In genomic region chr16:8567355-8568230, GRCh38 we compare ENCODE assay signal across 1 cellular context.
TF ChIP-seq lines count a peak whose summit lies in the region.

No MANE protein-coding gene starts in this region.

TF ChIP-seq in HepG2, 621 proteins besides CTCF, POLR2A, EP300 and RAD21 (continued from another document and continues in another):
- no peak for TF ChIP-seq REST (IDR thresholded peaks at IDR 0.05; ENCODE audit: borderline replicate concordance in 1 of 2, low read depth in 1 of 2, low read length in 2 of 2)
- no peak for TF ChIP-seq ZBTB3 (CRISPR knock-in tag; IDR thresholded peaks at IDR 0.05; ENCODE audit: borderline replicate concordance, low read depth)
- no peak for TF ChIP-seq SP4 (CRISPR knock-in tag; IDR thresholded peaks at IDR 0.05)
- 0 out of 2 replicates have a peak, but pooled peaks have one; percentile 42 for TF ChIP-seq ZFP36L2 (CRISPR knock-in tag; IDR thresholded peaks at IDR 0.05)
- TF ChIP-seq ZNF614 (CRISPR knock-in tag; IDR thresholded peaks at IDR 0.05; ENCODE audit: borderline replicate concordance), result peak; percentile 56; the same call in 1 of the 2 replicates
- TF ChIP-seq ZC3H4 (CRISPR knock-in tag; IDR thresholded peaks at IDR 0.05; ENCODE audit: borderline replicate concordance), result peak; percentile 25; the same call in 1 of the 2 replicates
- TF ChIP-seq ATF2 (CRISPR knock-in tag; IDR thresholded peaks at IDR 0.05), result peak; percentile 79
- peak; percentile 76 for TF ChIP-seq GFI1 (CRISPR knock-in tag; IDR thresholded peaks at IDR 0.05; ENCODE audit: borderline replicate concordance)
- TF ChIP-seq JDP2 (CRISPR knock-in tag; IDR thresholded peaks at IDR 0.05; ENCODE audit: borderline replicate concordance), result no peak
- TF ChIP-seq ZNF512B (CRISPR knock-in tag; IDR thresholded peaks at IDR 0.05; ENCODE audit: borderline replicate concordance), result 0 out of 2 replicates have a peak, but pooled peaks have one; percentile 23
- no peak for TF ChIP-seq CHD2 (IDR thresholded peaks at IDR 0.05; ENCODE audit: low read depth, low read length)
- no peak for TF ChIP-seq ZNF770 (CRISPR knock-in tag; IDR thresholded peaks at IDR 0.05)
- no peak for TF ChIP-seq GATA4 (IDR thresholded peaks at IDR 0.05; ENCODE audit: borderline replicate concordance, low read depth)
- 0 out of 2 replicates have a peak, but pooled peaks have one; percentile 53 for TF ChIP-seq ZNF557 (CRISPR knock-in tag; IDR thresholded peaks at IDR 0.05)
- peak; percentile 74; the same call in 1 of the 2 replicates for TF ChIP-seq TGIF2 (CRISPR knock-in tag; IDR thresholded peaks at IDR 0.05)
- TF ChIP-seq ZNF629 (CRISPR knock-in tag; conservative IDR thresholded peaks at IDR 0.05), result 0 out of 2 replicates have a peak, but pooled peaks have one; percentile 8
- TF ChIP-seq ZSCAN20 (CRISPR knock-in tag; IDR thresholded peaks at IDR 0.05; ENCODE audit: borderline replicate concordance), result no peak
- TF ChIP-seq FUBP1 (CRISPR knock-in tag; IDR thresholded peaks at IDR 0.05; ENCODE audit: borderline replicate concordance), result peak; percentile 93; the same call in 1 of the 2 replicates
- peak; percentile 51; the same call in 1 of the 2 replicates for TF ChIP-seq ZNF280D (CRISPR knock-in tag; IDR thresholded peaks at IDR 0.05)
- TF ChIP-seq ISL2 (CRISPR knock-in tag; IDR thresholded peaks at IDR 0.05), result 0 out of 2 replicates have a peak, but pooled peaks have one; percentile 43
- TF ChIP-seq HOXA9 (CRISPR knock-in tag; IDR thresholded peaks at IDR 0.05; ENCODE audit: borderline replicate concordance), result no peak
- TF ChIP-seq NFATC3 (CRISPR knock-in tag; IDR thresholded peaks at IDR 0.05), result no peak
- 0 out of 2 replicates have a peak, but pooled peaks have one; percentile 47 for TF ChIP-seq HBP1 (CRISPR knock-in tag; IDR thresholded peaks at IDR 0.05; ENCODE audit: low read depth)
- TF ChIP-seq ZNF180 (CRISPR knock-in tag; IDR thresholded peaks at IDR 0.05; ENCODE audit: borderline replicate concordance, low read depth), result no peak
- 0 out of 2 replicates have a peak, but pooled peaks have one; percentile 52 for TF ChIP-seq ZNF280B (CRISPR knock-in tag; IDR thresholded peaks at IDR 0.05; ENCODE audit: borderline replicate concordance)
- TF ChIP-seq GLMP (CRISPR knock-in tag; IDR thresholded peaks at IDR 0.05; ENCODE audit: borderline replicate concordance), result no peak
- TF ChIP-seq RXRA (CRISPR knock-in tag; IDR thresholded peaks at IDR 0.05), result peak; percentile 45; the same call in 1 of the 2 replicates
- no peak for TF ChIP-seq ZNF460 (CRISPR knock-in tag; IDR thresholded peaks at IDR 0.05; ENCODE audit: borderline replicate concordance)
- peak; percentile 91 for TF ChIP-seq ARID3A (IDR thresholded peaks at IDR 0.05; ENCODE audit: low read depth, low read length)
- TF ChIP-seq ZNF678 (CRISPR knock-in tag; IDR thresholded peaks at IDR 0.05), result no peak
- TF ChIP-seq MAFK (conservative IDR thresholded peaks at IDR 0.05 in 1 of 2, IDR thresholded peaks at IDR 0.05 in 1 of 2; ENCODE audit: low read length in 2 of 2), result peak; percentile 31 to 40; a peak in 1 of 4 replicates
